Comparison of ENCODE assay signal across 1 cellular context in the genomic region with DNA sequence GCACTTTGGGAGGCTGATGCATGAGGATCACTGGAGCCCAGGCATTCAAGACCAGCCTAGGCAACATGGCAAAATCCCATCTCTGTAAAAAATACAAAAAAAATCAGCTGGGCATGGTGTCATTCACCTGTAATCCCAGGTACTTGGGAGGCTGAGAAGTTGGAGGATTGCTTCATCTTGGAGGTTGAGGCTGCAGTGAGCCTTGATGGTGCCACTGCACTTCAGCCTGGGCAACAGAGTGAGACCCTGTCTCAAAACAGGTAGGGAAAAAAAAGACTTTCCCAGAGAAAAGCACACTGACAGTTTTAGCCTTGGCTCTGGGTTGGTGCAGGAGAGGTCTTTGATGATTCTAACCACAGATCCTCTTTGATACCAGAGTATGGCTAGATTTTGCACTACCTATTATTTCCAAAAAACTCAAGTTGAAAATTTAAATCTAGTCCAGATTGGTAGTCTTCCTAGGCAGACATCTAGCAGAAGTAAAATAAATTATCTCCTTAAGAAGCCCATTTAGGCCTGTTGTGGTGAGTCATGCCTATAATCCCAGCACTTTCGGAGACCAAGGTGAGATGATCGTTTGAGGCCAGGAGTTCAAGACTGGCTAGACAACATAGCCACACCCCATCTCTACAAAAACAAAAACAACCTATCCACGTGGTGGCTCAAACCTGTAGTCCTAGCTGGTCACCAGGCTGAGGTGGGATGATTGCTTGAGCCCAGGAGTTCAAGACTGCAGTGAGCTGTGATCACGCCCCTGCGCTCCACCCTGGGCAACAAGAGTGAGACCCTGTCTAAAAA.
TF ChIP-seq lines count a peak whose summit lies in the region.

No MANE protein-coding gene starts in this region.

TF ChIP-seq in HEK293, 187 proteins besides CTCF, POLR2A, EP300 and RAD21 (continued from another document):
- TF ChIP-seq ZBTB17 (tag by site-specific recombination; IDR thresholded peaks at IDR 0.05), result 0 out of 2 replicates have a peak, but pooled peaks have one; percentile 17
- TF ChIP-seq PRDM1 (tag by site-specific recombination; IDR thresholded peaks at IDR 0.05), result peak; percentile 36; the same call in 1 of the 2 replicates
- no peak for TF ChIP-seq ZNF704 (tag by site-specific recombination; IDR thresholded peaks at IDR 0.05)
- peak; percentile 17; the same call in 1 of the 2 replicates for TF ChIP-seq SP3 (tag by site-specific recombination; IDR thresholded peaks at IDR 0.05)
- TF ChIP-seq, protein P1, sequence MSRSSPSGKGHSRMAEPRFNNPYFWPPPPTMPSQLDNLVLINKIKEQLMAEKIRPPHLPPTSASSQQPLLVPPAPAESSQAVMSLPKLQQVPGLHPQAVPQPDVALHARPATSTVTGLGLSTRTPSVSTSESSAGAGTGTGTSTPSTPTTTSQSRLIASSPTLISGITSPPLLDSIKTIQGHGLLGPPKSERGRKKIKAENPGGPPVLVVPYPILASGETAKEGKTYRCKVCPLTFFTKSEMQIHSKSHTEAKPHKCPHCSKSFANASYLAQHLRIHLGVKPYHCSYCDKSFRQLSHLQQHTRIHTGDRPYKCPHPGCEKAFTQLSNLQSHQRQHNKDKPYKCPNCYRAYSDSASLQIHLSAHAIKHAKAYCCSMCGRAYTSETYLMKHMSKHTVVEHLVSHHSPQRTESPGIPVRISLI (tag by site-specific recombination; IDR thresholded peaks at IDR 0.05), result peak; percentile 61
